1 cellular context compared by ENCODE assay signal in genomic region chr9:16866542-16866941, GRCh38.
TF ChIP-seq lines count a peak whose summit lies in the region.

No MANE protein-coding gene starts in this region.

TF ChIP-seq in SK-N-SH treated with all-trans-retinoic acid at 6 μM for 48 hours, 23 proteins besides CTCF, POLR2A, EP300 and RAD21 (continued from another document):
- TF ChIP-seq TSHZ2 (CRISPR knock-in tag; IDR thresholded peaks at IDR 0.05), result no peak
